In the genomic region with DNA sequence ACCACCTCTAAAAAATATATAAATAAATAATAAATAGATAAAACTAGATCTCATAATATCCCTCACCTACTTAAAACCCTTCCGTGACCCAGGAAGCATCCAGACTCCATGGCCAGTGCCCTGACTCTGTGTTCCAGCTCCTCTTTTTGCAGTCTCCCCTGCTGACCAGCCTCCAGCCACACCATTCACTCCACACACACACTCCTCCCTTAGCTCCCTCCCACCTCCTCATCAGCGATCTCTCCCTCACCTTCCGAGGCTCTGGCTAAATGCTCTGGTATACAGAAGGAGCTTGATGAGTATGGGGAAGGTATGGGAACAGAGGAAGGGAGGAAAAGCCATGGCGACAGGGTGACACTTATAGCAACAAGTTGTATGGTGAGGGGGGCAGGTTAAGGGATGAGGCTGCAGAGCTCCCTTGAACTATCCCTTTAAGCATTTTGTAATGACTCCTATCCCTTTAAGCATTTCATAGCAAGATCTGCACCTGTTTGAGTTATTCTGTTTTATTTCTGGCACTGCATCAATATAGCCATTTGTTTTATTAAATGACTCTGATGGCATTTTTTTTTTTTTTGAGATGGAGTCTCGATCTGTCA, we compare ENCODE assay signal across 5 cellular contexts.
"Had no signal": no experiment of that assay in that cellular context is flagged by ENCODE, and none has a peak within 500 bp of the region (broad histone marks: within the 10 kb centered on the region; RNA-seq: fewer than 3 reads in every experiment).

No MANE protein-coding gene starts in this region.

- H3K36me3 Mint-ChIP-seq: activated CD4-positive, alpha-beta memory T cell treated with anti-CD3 and anti-CD28 coated beads for 36 hours; activated CD8-positive, alpha-beta memory T cell treated with anti-CD3 and anti-CD28 coated beads, Interleukin-2, amount 10 ng/mL, durations not matched to agents 7 days and 5 days; activated naive CD4-positive, alpha-beta T cell treated with anti-CD3 and anti-CD28 coated beads, Interleukin-2, amount 10 ng/mL, durations not matched to agents 7 days and 5 days had no signal

- H3K4me3 Mint-ChIP-seq: activated CD4-positive, alpha-beta memory T cell treated with anti-CD3 and anti-CD28 coated beads for 36 hours; activated CD4-positive, alpha-beta T cell treated with anti-CD3 and anti-CD28 coated beads for 36 hours; activated CD8-positive, alpha-beta memory T cell treated with anti-CD3 and anti-CD28 coated beads, Interleukin-2, amount 10 ng/mL, durations not matched to agents 7 days and 5 days; activated naive CD4-positive, alpha-beta T cell treated with anti-CD3 and anti-CD28 coated beads, Interleukin-2, amount 10 ng/mL, durations not matched to agents 7 days and 5 days; nephron progenitor cell had no signal

- H3K9me3 Mint-ChIP-seq: activated CD4-positive, alpha-beta memory T cell treated with anti-CD3 and anti-CD28 coated beads for 36 hours; activated naive CD4-positive, alpha-beta T cell treated with anti-CD3 and anti-CD28 coated beads, Interleukin-2, amount 10 ng/mL, durations not matched to agents 7 days and 5 days; nephron progenitor cell had no signal

- H3K4me1 Mint-ChIP-seq: activated CD4-positive, alpha-beta T cell treated with anti-CD3 and anti-CD28 coated beads for 36 hours; activated CD8-positive, alpha-beta memory T cell treated with anti-CD3 and anti-CD28 coated beads, Interleukin-2, amount 10 ng/mL, durations not matched to agents 7 days and 5 days; activated naive CD4-positive, alpha-beta T cell treated with anti-CD3 and anti-CD28 coated beads, Interleukin-2, amount 10 ng/mL, durations not matched to agents 7 days and 5 days had no signal

- H3K27ac Mint-ChIP-seq: activated CD4-positive, alpha-beta T cell treated with anti-CD3 and anti-CD28 coated beads for 36 hours; activated CD8-positive, alpha-beta memory T cell treated with anti-CD3 and anti-CD28 coated beads, Interleukin-2, amount 10 ng/mL, durations not matched to agents 7 days and 5 days; activated naive CD4-positive, alpha-beta T cell treated with anti-CD3 and anti-CD28 coated beads, Interleukin-2, amount 10 ng/mL, durations not matched to agents 7 days and 5 days; nephron progenitor cell had no signal
